Comparison of ENCODE assay signal across 20 cellular contexts in genomic region chr7:45691155-45691656, GRCh38.
DNase-seq lines count a peak whose midpoint lies in the region; ATAC-seq and TF ChIP-seq lines count a peak whose summit lies in the region.
"Had no signal": no experiment of that assay in that cellular context is flagged by ENCODE, and none has a peak within 500 bp of the region (broad histone marks: within the 10 kb centered on the region; RNA-seq: fewer than 3 reads in every experiment).

No MANE protein-coding gene starts in this region.

- H3K9ac ChIP-seq in colonic mucosa (ENCODE audit: low read depth in 2 of 2, low read length in 2 of 2) = no peak overlapping the region
- H3K9ac ChIP-seq: BLaER1 had no signal

- TF ChIP-seq CTCF in colonic mucosa (IDR thresholded peaks at IDR 0.05) (no peak), dorsolateral prefrontal cortex (IDR thresholded peaks at IDR 0.05 in 54 of 56, conservative IDR thresholded peaks at IDR 0.05 in 2 of 56; ENCODE audit: low read depth in 1 of 56, partially characterized antibody in 56 of 56) (no peak), psoas muscle (IDR thresholded peaks at IDR 0.05) (no peak)

- peaks cover 8% of the 10 kb centered on the region for H3K4me1 ChIP-seq in colonic mucosa
- H3K4me1 ChIP-seq in psoas muscle = no peaks in the 10 kb centered on the region
- H3K4me1 ChIP-seq: BLaER1, SJCRH30 had no signal

- H3K27ac ChIP-seq in colonic mucosa (no peak overlapping the region), dorsolateral prefrontal cortex (no peak overlapping the region), psoas muscle (no peak overlapping the region)
- H3K27ac ChIP-seq: BLaER1, foreskin keratinocyte, SJCRH30 had no signal

- no peak overlapping the region for H3K4me3 ChIP-seq in colonic mucosa
- no peak overlapping the region for H3K4me3 ChIP-seq in dorsolateral prefrontal cortex
- no peak overlapping the region for H3K4me3 ChIP-seq in psoas muscle
- H3K4me3 ChIP-seq: BLaER1, SJCRH30 had no signal

- no peaks in the 10 kb centered on the region for H3K36me3 Mint-ChIP-seq in activated naive CD4-positive, alpha-beta T cell treated with anti-CD3 and anti-CD28 coated beads, Interleukin-2, amount 50 U/mL, for 72 hours
- H3K36me3 Mint-ChIP-seq: activated CD4-positive, alpha-beta memory T cell treated with anti-CD3 and anti-CD28 coated beads for 36 hours had no signal

- no peaks in the 10 kb centered on the region for H3K9me3 ChIP-seq in colonic mucosa
- H3K9me3 ChIP-seq in psoas muscle = no peaks in the 10 kb centered on the region
- H3K9me3 ChIP-seq: BLaER1 had no signal

- DNase-seq in cardiac septum (ENCODE audit: low spot score) = peak; percentile 35
- no peak for DNase-seq in Right ventricle myocardium inferior (ENCODE audit: missing footprints)
- peak; percentile 24 for DNase-seq in colonic mucosa
- DNase-seq in mesenteric fat pad (ENCODE audit: low spot score) = peak; percentile 33
- DNase-seq in dorsolateral prefrontal cortex = no peak
- DNase-seq in activated naive CD4-positive, alpha-beta T cell treated with anti-CD3 and anti-CD28 coated beads, Interleukin-2, amount 50 U/mL, for 72 hours (ENCODE audit: low spot score in 2 of 2) = no peak
- DNase-seq in psoas muscle = no peak
- DNase-seq: activated CD4-positive, alpha-beta memory T cell treated with anti-CD3 and anti-CD28 coated beads for 36 hours; activated gamma-delta T cell treated with Interleukin-2 at 50 U/mL for 16 hours; activated T-cell treated with anti-CD3 and anti-CD28 coated beads for 4 hours; amniotic stem cell; foreskin keratinocyte; NCI-H1436; NCI-H82; SJCRH30; stimulated activated CD4-positive, alpha-beta T cell treated with anti-CD3 and anti-CD28 coated beads, Interleukin-12 subunit alpha, Interleukin-12 subunit beta, amount 100 ng/mL, for 4 hours; T-helper 2 cell had no signal

- H3K27ac Mint-ChIP-seq in activated naive CD4-positive, alpha-beta T cell treated with anti-CD3 and anti-CD28 coated beads, Interleukin-2, amount 50 U/mL, for 72 hours = no peak overlapping the region
- H3K27ac Mint-ChIP-seq: activated CD4-positive, alpha-beta memory T cell treated with anti-CD3 and anti-CD28 coated beads for 36 hours had no signal

- no peaks in the 10 kb centered on the region for H3K9me3 Mint-ChIP-seq in activated naive CD4-positive, alpha-beta T cell treated with anti-CD3 and anti-CD28 coated beads, Interleukin-2, amount 50 U/mL, for 72 hours
- H3K9me3 Mint-ChIP-seq: activated CD4-positive, alpha-beta memory T cell treated with anti-CD3 and anti-CD28 coated beads for 36 hours; neural crest cell had no signal

- H3K36me3 ChIP-seq in colonic mucosa (no peaks in the 10 kb centered on the region), psoas muscle (ENCODE audit: insufficient read depth in 1 of 2, low read depth in 1 of 2) (no peaks in the 10 kb centered on the region)
- H3K36me3 ChIP-seq: SJCRH30 had no signal

- H3K27me3 ChIP-seq in colonic mucosa (no peaks in the 10 kb centered on the region), dorsolateral prefrontal cortex (no peaks in the 10 kb centered on the region), psoas muscle (ENCODE audit: insufficient read depth in 3 of 3, low read length in 2 of 3) (no peaks in the 10 kb centered on the region)
- H3K27me3 ChIP-seq: BLaER1 had no signal

- WGBS in psoas muscle, 3 donors = 95 to 96% (median 95%) methylated on average over 6 of the region's 6 CpGs

- intact Hi-C loops in cardiac septum (cut with DNase I) = no loop called here
- intact Hi-C loops in Right ventricle myocardium inferior (cut with DNase I) = no loop called here
- intact Hi-C loops in colonic mucosa (cut with DNase I) = no loop called here
- intact Hi-C loops in dorsolateral prefrontal cortex (cut with DNase I) = no loop called here
- intact Hi-C loops in psoas muscle (cut with DNase I) = no loop called here

- ATAC-seq in Right ventricle myocardium inferior (no peak), psoas muscle (no peak), GM21423 (IDR thresholded peaks at IDR 0.05; ENCODE audit: unreplicated experiment) (no peak)
- no peak for ATAC-seq in activated naive CD4-positive, alpha-beta T cell treated with anti-CD3 and anti-CD28 coated beads, Interleukin-2, amount 50 U/mL, for 72 hours
- ATAC-seq: foreskin keratinocyte had no signal

Comparison
In these comparisons a context has a peak if more than half of its experiments do, and no peak if none do; other contexts are left out.
1. DNase-seq: peak in cardiac septum (single experiment), colonic mucosa (single experiment) and mesenteric fat pad (single experiment); none in Right ventricle myocardium inferior (single experiment), dorsolateral prefrontal cortex (0 of 10), activated naive CD4-positive, alpha-beta T cell treated with anti-CD3 and anti-CD28 coated beads, Interleukin-2, amount 50 U/mL, for 72 hours (0 of 2) and psoas muscle (0 of 2).